Comparison of ENCODE assay signal across 8 cellular contexts in genomic region chr6:108592371-108593337, GRCh38. TPM values are rescaled to one million over a fixed set of nuclear protein-coding genes. Genes with fewer than 3 reads are reported as not detected.
DNase-seq lines count a peak whose midpoint lies in the region; ATAC-seq and TF ChIP-seq lines count a peak whose summit lies in the region.

No MANE protein-coding gene starts in this region.

- no peaks in the 10 kb centered on the region for H3K9me3 ChIP-seq in HEK293 (ENCODE audit: control insufficient read depth, insufficient read depth, low read depth, low read length)
- H3K9me3 ChIP-seq in left ventricle myocardium inferior (replicated peaks), result no peaks in the 10 kb centered on the region

- H3K4me1 Mint-ChIP-seq in activated T-cell treated with anti-CD3 and anti-CD28 coated beads, Interleukin-2, amount 50 U/mL, for 4 hours (ENCODE audit: low read depth), result peaks cover 58% of the 10 kb centered on the region

- peak; percentile 86 for ATAC-seq in GM18502 (IDR thresholded peaks at IDR 0.05; ENCODE audit: poor library complexity, unreplicated experiment)
- ATAC-seq in activated T-cell treated with anti-CD3 and anti-CD28 coated beads, Interleukin-2, amount 50 U/mL, for 4 hours, result peak; percentile 70 to 90

- H3K4me1 ChIP-seq in HEK293 (ENCODE audit: control insufficient read depth, insufficient read depth, low read length) (peaks cover 64% of the 10 kb centered on the region), left ventricle myocardium inferior (peaks cover 100% of the 10 kb centered on the region)

- POLR2A ChIA-PET in HEK293 (lab: Yijun Ruan, JAX), result interaction anchor here (0.5 to 2.2 kb wide), 3 partner anchors 14 to 34 kb away, joined by 3 to 14 read pairs (median 3); partner anchors contain the start of gene FOXO3

- no peaks in the 10 kb centered on the region for H3K36me3 Mint-ChIP-seq in activated T-cell treated with anti-CD3 and anti-CD28 coated beads, Interleukin-2, amount 50 U/mL, for 4 hours (ENCODE audit: insufficient read depth)

- H3K4me3 ChIP-seq in HEK293 (ENCODE audit: low read depth, low read length) (no peak overlapping the region), left ventricle myocardium inferior (peak overlapping the region; percentile 13)

- intact Hi-C loops in left ventricle myocardium inferior (cut with micrococcal nuclease), result no loop called here

- H3K9me3 Mint-ChIP-seq in activated T-cell treated with anti-CD3 and anti-CD28 coated beads, Interleukin-2, amount 50 U/mL, for 4 hours, result no peaks in the 10 kb centered on the region

- CTCF ChIA-PET in HEK293 (lab: Yijun Ruan, JAX), result interaction anchor here (0.7 to 1.2 kb wide), 3 partner anchors 16 to 346 kb away, joined by 3 to 6 read pairs (median 4); no protein-coding TSS in a partner anchor

- H3K27ac ChIP-seq in HEK293 (ENCODE audit: extremely low read depth, low read depth, low read length) (no peak overlapping the region), left ventricle myocardium inferior (replicated peaks) (peak overlapping the region; percentile 92)

- no peak overlapping the region for H3K4me3 Mint-ChIP-seq in activated T-cell treated with anti-CD3 and anti-CD28 coated beads, Interleukin-2, amount 50 U/mL, for 4 hours

- no peaks in the 10 kb centered on the region for H3K27me3 ChIP-seq in left ventricle myocardium inferior (ENCODE audit: low read depth)

- TF ChIP-seq CTCF in HEK293 (tag by site-specific recombination; IDR thresholded peaks at IDR 0.05) (no peak), left ventricle myocardium inferior (IDR thresholded peaks at IDR 0.05; ENCODE audit: borderline replicate concordance) (no peak)

- DNase-seq in NCI-H2029 treated with DMSO at 0.1 percent for 48 hours (lab: John Stamatoyannopoulos, UW) (peak; percentile 75), left ventricle myocardium inferior (no peak), SW 1271 (lab: John Stamatoyannopoulos, UW) (no peak), hepatic stellate cell (ENCODE audit: low spot score) (no peak)
- peak; percentile 17 for DNase-seq in activated T-cell treated with anti-CD3 and anti-CD28 coated beads, Interleukin-2, amount 50 U/mL, for 4 hours
- peak in 2 of 3 donors; percentile 21 to 31 for DNase-seq in stimulated activated CD4-positive, alpha-beta T cell treated with anti-CD3 and anti-CD28 coated beads, TNF-alpha, amount 100 ng/mL, for 48 hours (ENCODE audit: low read depth in 3 of 3)

- H3K27me3 Mint-ChIP-seq in activated T-cell treated with anti-CD3 and anti-CD28 coated beads, Interleukin-2, amount 50 U/mL, for 4 hours (ENCODE audit: low read depth), result no peaks in the 10 kb centered on the region

- peaks cover 0 to 4% of the 10 kb centered on the region in 2 experiments; a peak in 1 of 3 replicates for H3K36me3 ChIP-seq in HEK293 (ENCODE audit: control insufficient read depth in 2 of 2, insufficient read depth in 1 of 2, low read length in 2 of 2)
- no peaks in the 10 kb centered on the region for H3K36me3 ChIP-seq in left ventricle myocardium inferior

TF ChIP-seq in HEK293, 187 proteins besides CTCF, POLR2A, EP300 and RAD21:
- TF ChIP-seq ZNF561 (tag by site-specific recombination; IDR thresholded peaks at IDR 0.05; ENCODE audit: borderline replicate concordance) (peak; percentile 72; the same call in 1 of the 2 replicates), SP7 (tag by site-specific recombination; IDR thresholded peaks at IDR 0.05) (peak; percentile 42; the same call in 1 of the 2 replicates), ZNF600 (tag by site-specific recombination; IDR thresholded peaks at IDR 0.05) (peak; percentile 73), FEZF1 (tag by site-specific recombination; IDR thresholded peaks at IDR 0.05) (peak; percentile 69), OSR2 (tag by site-specific recombination; IDR thresholded peaks at IDR 0.05) (peak; percentile 86), ZIC2 (tag by site-specific recombination; IDR thresholded peaks at IDR 0.05) (no peak), IKZF3 (tag by site-specific recombination; IDR thresholded peaks at IDR 0.05) (0 out of 2 replicates have a peak, but pooled peaks have one; percentile 17), ZNF18 (tag by site-specific recombination; IDR thresholded peaks at IDR 0.05) (no peak), ZNF488 (tag by site-specific recombination; IDR thresholded peaks at IDR 0.05) (no peak), TRIM28 (IDR thresholded peaks at IDR 0.05; ENCODE audit: borderline replicate concordance, low read length) (peak; percentile 84), ZNF2 (tag by site-specific recombination; IDR thresholded peaks at IDR 0.05) (0 out of 2 replicates have a peak, but pooled peaks have one; percentile 31), MZF1 (tag by site-specific recombination; IDR thresholded peaks at IDR 0.05; ENCODE audit: borderline replicate concordance) (peak; percentile 22; the same call in 1 of the 2 replicates), ZNF830 (tag by site-specific recombination; IDR thresholded peaks at IDR 0.05; ENCODE audit: low read depth) (no peak), ZBTB17 (tag by site-specific recombination; IDR thresholded peaks at IDR 0.05) (peak; percentile 54)

RNA-seq across cellular contexts. Expression of gene FOXO3, which starts 31.9 kb away (rescaled TPM):
- total RNA-seq in activated T-cell treated with anti-CD3 and anti-CD28 coated beads, Interleukin-2, amount 50 U/mL, for 4 hours, result 10 to 100 TPM in 2 of 3 donors, 1 to 10 TPM in 1; 8.5 to 13.0 (median 10.8) TPM
- total RNA-seq in left ventricle myocardium inferior, result 34.8 TPM

Comparison
In these comparisons a context has a peak if more than half of its experiments do, and no peak if none do; other contexts are left out.
1. DNase-seq: peak in NCI-H2029 treated with DMSO at 0.1 percent for 48 hours (single experiment), activated T-cell treated with anti-CD3 and anti-CD28 coated beads, Interleukin-2, amount 50 U/mL, for 4 hours (single experiment) and stimulated activated CD4-positive, alpha-beta T cell treated with anti-CD3 and anti-CD28 coated beads, TNF-alpha, amount 100 ng/mL, for 48 hours (2 of 3); none in left ventricle myocardium inferior (single experiment), SW 1271 (0 of 2) and hepatic stellate cell (single experiment).